1 cellular context compared by ENCODE assay signal in genomic region chr3:52146189-52146588, GRCh38.
TF ChIP-seq lines count a peak whose summit lies in the region.

No MANE protein-coding gene starts in this region.

TF ChIP-seq in IMR-90, 13 proteins besides CTCF, POLR2A, EP300 and RAD21 (continued from another document):
- TF ChIP-seq BHLHE40 (IDR thresholded peaks at IDR 0.05; ENCODE audit: low read depth, low read length) (no peak), MXI1 (IDR thresholded peaks at IDR 0.05; ENCODE audit: borderline replicate concordance, low read depth, low read length) (no peak), RFX5 (IDR thresholded peaks at IDR 0.05; ENCODE audit: low read depth, low read length) (no peak)
